In the genomic region with DNA sequence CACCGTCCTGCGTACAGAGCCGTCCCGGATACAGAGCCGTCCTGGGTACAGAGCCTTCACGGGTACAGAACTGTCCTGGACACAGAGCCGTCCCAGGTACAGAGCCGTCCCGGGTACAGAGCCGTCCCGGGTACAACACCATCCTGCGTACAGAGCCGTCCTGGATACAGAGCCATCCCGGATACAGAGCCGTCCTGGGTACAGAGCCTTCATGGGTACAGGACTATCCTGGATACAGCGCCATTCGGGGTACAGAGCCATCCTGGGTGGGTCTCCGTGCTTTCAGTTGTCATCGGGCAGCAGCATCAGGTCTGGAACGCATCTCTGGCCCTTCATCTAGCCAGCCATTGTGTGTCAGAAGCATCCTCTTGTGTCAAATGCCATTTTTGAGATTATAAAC, we compare ENCODE assay signal across 22 cellular contexts.
"Had no signal": no experiment of that assay in that cellular context is flagged by ENCODE, and none has a peak within 500 bp of the region (broad histone marks: within the 10 kb centered on the region; RNA-seq: fewer than 3 reads in every experiment).

No MANE protein-coding gene starts in this region.

- H3K27me3 ChIP-seq: SJCRH30 had no signal

- H3K27ac Mint-ChIP-seq: activated CD8-positive, alpha-beta memory T cell treated with anti-CD3 and anti-CD28 coated beads, Interleukin-2, amount 10 ng/mL, durations not matched to agents 7 days and 5 days; activated CD8-positive, alpha-beta T cell treated with anti-CD3 and anti-CD28 coated beads, Interleukin-2, amount 10 ng/mL, durations not matched to agents 7 days and 5 days; activated naive CD4-positive, alpha-beta T cell treated with anti-CD3 and anti-CD28 coated beads, Interleukin-2, amount 50 U/mL, for 72 hours had no signal

- DNase-seq: activated CD4-positive, alpha-beta T cell treated with anti-CD3 and anti-CD28 coated beads for 4 hours; activated CD8-positive, alpha-beta memory T cell treated with anti-CD3 and anti-CD28 coated beads, Interleukin-2, amount 10 ng/mL, durations not matched to agents 7 days and 5 days; activated CD8-positive, alpha-beta T cell treated with anti-CD3 and anti-CD28 coated beads, Interleukin-2, amount 10 ng/mL, durations not matched to agents 7 days and 5 days; activated effector memory CD4-positive, alpha-beta T cell treated with anti-CD3 and anti-CD28 coated beads, Interleukin-2, amount 50 U/mL, for 16 hours; activated naive CD4-positive, alpha-beta T cell treated with Interleukin-2 at 50 U/mL for 16 hours; activated T-cell treated with anti-CD3 and anti-CD28 coated beads, Interleukin-2, amount 50 U/mL, for 4 hours; central memory CD4-positive, alpha-beta T cell; IMR-90; KBM-7; NCI-H1048; NCI-H146; NCI-H1930; NCI-H2171 treated with DMSO at 0.1 percent for 48 hours; NCI-H226; NCI-H526; NCI-H774; SJCRH30; SK-N-SH; T-helper 1 cell; WERI-Rb-1 had no signal

- H3K4me1 ChIP-seq: SJCRH30 had no signal

- H3K4me1 Mint-ChIP-seq: activated CD8-positive, alpha-beta memory T cell treated with anti-CD3 and anti-CD28 coated beads, Interleukin-2, amount 10 ng/mL, durations not matched to agents 7 days and 5 days had no signal

- H3K36me3 Mint-ChIP-seq: activated CD8-positive, alpha-beta memory T cell treated with anti-CD3 and anti-CD28 coated beads, Interleukin-2, amount 10 ng/mL, durations not matched to agents 7 days and 5 days had no signal

- H3K36me3 ChIP-seq: SJCRH30, WERI-Rb-1 had no signal

- H3K4me3 Mint-ChIP-seq: activated CD8-positive, alpha-beta memory T cell treated with anti-CD3 and anti-CD28 coated beads, Interleukin-2, amount 10 ng/mL, durations not matched to agents 7 days and 5 days; activated CD8-positive, alpha-beta T cell treated with anti-CD3 and anti-CD28 coated beads, Interleukin-2, amount 10 ng/mL, durations not matched to agents 7 days and 5 days; activated T-cell treated with anti-CD3 and anti-CD28 coated beads, Interleukin-2, amount 50 U/mL, for 4 hours had no signal

- H3K9me3 Mint-ChIP-seq: activated naive CD4-positive, alpha-beta T cell treated with anti-CD3 and anti-CD28 coated beads, Interleukin-2, amount 50 U/mL, for 72 hours; activated T-cell treated with anti-CD3 and anti-CD28 coated beads, Interleukin-2, amount 50 U/mL, for 4 hours had no signal

- H3K9me3 ChIP-seq: SJCRH30, SK-N-SH had no signal

- ATAC-seq: activated CD4-positive, CD25-positive, alpha-beta regulatory T cell treated with anti-CD3 and anti-CD28 coated beads, Interleukin-2, amount 50 U/mL, for 24 hours; activated CD8-positive, alpha-beta memory T cell treated with anti-CD3 and anti-CD28 coated beads, Interleukin-2, amount 10 ng/mL, durations not matched to agents 7 days and 5 days; activated CD8-positive, alpha-beta T cell treated with anti-CD3 and anti-CD28 coated beads, Interleukin-2, amount 10 ng/mL, durations not matched to agents 7 days and 5 days; activated naive CD4-positive, alpha-beta T cell treated with anti-CD3 and anti-CD28 coated beads, Interleukin-2, amount 50 U/mL, for 72 hours; activated T-cell treated with anti-CD3 and anti-CD28 coated beads, Interleukin-2, amount 50 U/mL, for 4 hours had no signal

- H3K27ac ChIP-seq: SJCRH30, WERI-Rb-1 had no signal

- H3K4me3 ChIP-seq: SJCRH30 had no signal
